10 cellular contexts compared by ENCODE assay signal in the genomic region with DNA sequence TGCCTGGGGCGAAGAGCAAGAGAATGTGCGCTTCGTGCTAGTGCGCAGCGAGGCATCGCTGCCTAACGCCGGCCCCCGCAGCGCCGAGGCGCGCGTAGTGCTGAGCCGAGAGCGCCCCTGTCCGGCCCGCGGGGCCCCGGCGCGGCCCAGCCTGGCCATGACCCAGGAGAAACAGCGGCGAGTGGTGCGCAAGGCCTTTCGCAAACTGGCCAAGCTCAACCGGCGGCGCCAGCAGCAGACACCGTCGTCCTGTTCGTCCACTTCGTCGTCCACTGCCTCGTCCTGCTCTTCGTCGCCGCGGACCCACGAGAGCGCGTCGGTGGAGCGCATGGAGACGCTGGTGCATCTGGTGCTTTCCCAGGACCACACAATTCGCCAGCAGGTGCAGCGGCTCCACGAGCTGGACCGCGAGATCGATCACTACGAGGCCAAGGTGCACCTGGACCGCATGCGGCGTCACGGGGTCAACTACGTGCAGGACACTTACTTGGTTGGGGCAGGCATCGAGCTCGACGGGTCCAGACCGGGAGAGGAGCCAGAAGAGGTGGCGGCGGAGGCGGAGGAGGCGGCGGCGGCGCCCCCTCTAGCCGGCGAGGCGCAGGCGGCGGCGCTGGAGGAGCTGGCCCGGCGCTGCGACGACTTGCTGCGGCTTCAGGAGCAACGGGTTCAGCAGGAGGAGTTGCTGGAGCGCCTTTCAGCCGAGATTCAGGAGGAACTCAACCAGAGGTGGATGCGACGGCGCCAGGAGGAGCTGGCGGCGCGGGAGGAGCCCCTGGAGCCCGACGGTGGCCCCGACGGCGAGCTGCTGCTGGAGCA. TPM values are rescaled to one million over a fixed set of nuclear protein-coding genes. Genes with fewer than 3 reads are reported as not detected.
A peak's percentile ranks its signal among the peaks of the same experiment; 100 is the strongest.
DNase-seq lines count a peak whose midpoint lies in the region; ATAC-seq and TF ChIP-seq lines count a peak whose summit lies in the region.
"Had no signal": no experiment of that assay in that cellular context is flagged by ENCODE, and none has a peak within 500 bp of the region (broad histone marks: within the 10 kb centered on the region; RNA-seq: fewer than 3 reads in every experiment).

No MANE protein-coding gene starts in this region.

- peaks cover 99% of the 10 kb centered on the region for H3K27me3 ChIP-seq in osteoblast (ENCODE audit: insufficient read depth, low read length)

- no peak for TF ChIP-seq CTCF in osteoblast (IDR thresholded peaks at IDR 0.05; ENCODE audit: extremely low read depth, low read depth, low read length)

- H2AFZ ChIP-seq in osteoblast (ENCODE audit: low read length): no peak overlapping the region

- no peaks in the 10 kb centered on the region for H3K36me3 ChIP-seq in osteoblast (ENCODE audit: insufficient read depth, low read length)

- ATAC-seq in GM21786 (IDR thresholded peaks at IDR 0.05; ENCODE audit: unreplicated experiment): no peak
- ATAC-seq in HG03139 (IDR thresholded peaks at IDR 0.05; ENCODE audit: unreplicated experiment): no peak
- ATAC-seq in HG03439 (IDR thresholded peaks at IDR 0.05; ENCODE audit: unreplicated experiment): no peak

- DNase-seq in ELF-1 (ENCODE audit: low read depth, low spot score) (peak; percentile 80), NCI-H69 (lab: John Stamatoyannopoulos, UW) (peak; percentile 84), glomerular visceral epithelial cell (ENCODE audit: extremely low spot score) (peak; percentile 49), osteoblast (ENCODE audit: insufficient read length, low spot score, missing footprints) (peak; percentile 86), COLO829 (ENCODE audit: low spot score) (no peak)
- DNase-seq: Kasumi-1 had no signal

- H3K79me2 ChIP-seq in osteoblast (ENCODE audit: insufficient read depth, low read length): no peaks in the 10 kb centered on the region

- no peaks in the 10 kb centered on the region for H4K20me1 ChIP-seq in osteoblast (ENCODE audit: insufficient read depth, low read length)

- peak overlapping the region; percentile 51 for H3K4me2 ChIP-seq in osteoblast (ENCODE audit: insufficient read depth, low read length)

- H3K4me1 ChIP-seq in osteoblast (ENCODE audit: insufficient read depth, low read length): no peaks in the 10 kb centered on the region

- no peaks in the 10 kb centered on the region for H3K9me3 ChIP-seq in osteoblast (ENCODE audit: low read depth, low read length)

- no peak overlapping the region for H3K4me3 ChIP-seq in osteoblast (ENCODE audit: insufficient read depth, low read length)

- no peak overlapping the region for H3K27ac ChIP-seq in osteoblast (ENCODE audit: low read depth, low read length)

RNA-seq across cellular contexts. Expression of a gene that starts 1.0 kb away (rescaled TPM):
- 0.72 and 1.2 TPM in 2 replicates for total RNA-seq in osteoblast
- total RNA-seq: osteocyte had no signal
